ENCODE assay signal across 8 cellular contexts in the genomic region with DNA sequence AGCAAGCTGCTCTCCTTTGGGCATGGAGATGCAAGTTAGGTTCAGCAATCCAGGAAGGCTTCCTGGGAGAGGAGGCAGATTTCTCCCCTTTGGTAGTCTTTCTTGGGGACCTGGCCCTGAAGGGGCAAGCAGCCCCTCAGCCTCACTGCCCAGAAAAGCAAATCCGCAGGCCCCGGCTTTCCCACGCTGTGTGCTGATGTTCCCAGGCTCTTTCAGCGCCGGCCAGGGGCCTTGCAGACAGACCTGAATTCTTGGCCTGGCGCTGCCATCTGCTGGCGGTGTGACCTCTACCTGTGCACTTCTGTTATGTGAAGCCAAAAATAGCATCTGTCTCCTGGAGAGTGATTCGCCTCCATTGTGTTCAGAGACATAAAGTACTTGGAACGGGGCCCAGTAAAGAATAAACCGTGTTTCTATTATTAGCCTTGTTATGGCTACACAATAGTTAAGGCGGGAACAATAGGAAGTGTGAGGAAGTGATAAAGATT.
DNase-seq lines count a peak whose midpoint lies in the region; ATAC-seq and TF ChIP-seq lines count a peak whose summit lies in the region.

No MANE protein-coding gene starts in this region.

- ATAC-seq in Panc1, result peak; percentile 90
- ATAC-seq in lower lobe of right lung, result peak; percentile 32 to 68
- no peak for ATAC-seq in HG02763 (IDR thresholded peaks at IDR 0.05; ENCODE audit: unreplicated experiment)
- ATAC-seq in HG02885 (IDR thresholded peaks at IDR 0.05; ENCODE audit: poor library complexity, unreplicated experiment), result no peak

- H3K27me3 ChIP-seq in Panc1 (ENCODE audit: control insufficient read depth, insufficient read depth, low read length) (no peaks in the 10 kb centered on the region), lower lobe of right lung (ENCODE audit: low read depth) (no peaks in the 10 kb centered on the region), tibial nerve (no peaks in the 10 kb centered on the region)

- H3K36me3 ChIP-seq in Panc1 (ENCODE audit: control insufficient read depth, insufficient read depth, low read length), result no peaks in the 10 kb centered on the region
- H3K36me3 ChIP-seq in lower lobe of right lung, result no peaks in the 10 kb centered on the region
- no peaks in the 10 kb centered on the region for H3K36me3 ChIP-seq in tibial nerve

- H3K9me3 ChIP-seq in Panc1 (ENCODE audit: control insufficient read depth, insufficient read depth, low read depth, low read length), result no peaks in the 10 kb centered on the region
- H3K9me3 ChIP-seq in lower lobe of right lung, result no peaks in the 10 kb centered on the region
- peaks cover 0 to 7% (median 0%) of the 10 kb centered on the region in 4 donors for H3K9me3 ChIP-seq in tibial nerve

- intact Hi-C loops in Panc1 (cut with micrococcal nuclease; ENCODE audit: unreplicated experiment), result loop anchor here (2.0 kb wide), 1 partner anchor 203 kb away; no protein-coding TSS in a partner anchor
- intact Hi-C loops in lower lobe of right lung (cut with DNase I), result no loop called here

- TF ChIP-seq CTCF in Panc1 (IDR thresholded peaks at IDR 0.05) (no peak; the same call in 1 of the 2 replicates), lower lobe of right lung (IDR thresholded peaks at IDR 0.05) (peak; percentile 54), tibial nerve (IDR thresholded peaks at IDR 0.05) (peak; percentile 23 to 65 (median 36))

- CTCF ChIA-PET in Panc1 (lab: Charles Lee), result interaction anchor here (1.2 kb wide), 1 partner anchor 26 kb away, joined by 3 read pairs; no protein-coding TSS in a partner anchor

- H3K4me1 ChIP-seq in Panc1 (ENCODE audit: control insufficient read depth, insufficient read depth, low read length), result no peaks in the 10 kb centered on the region; the same call in none of the 2 replicates
- H3K4me1 ChIP-seq in lower lobe of right lung, result peaks cover 20% of the 10 kb centered on the region
- H3K4me1 ChIP-seq in tibial nerve, result peaks cover 0 to 16% (median 1%) of the 10 kb centered on the region in 4 donors

- BruUV-seq in Panc1 (replicated peaks; lab: Mats Ljungman, UMichigan), result no TSS peak

- H3K27ac ChIP-seq in Panc1 (ENCODE audit: low read length), result no peak overlapping the region
- peak overlapping the region; percentile 84 for H3K27ac ChIP-seq in lower lobe of right lung
- H3K27ac ChIP-seq in tibial nerve, result peak overlapping the region in 1 of 4 donors; percentile 3

- H3K4me3 ChIP-seq in Panc1 (ENCODE audit: low read depth in 2 of 2, low read length in 2 of 2) (no peak overlapping the region), lower lobe of right lung (no peak overlapping the region), tibial nerve (no peak overlapping the region)

- no peak for TF ChIP-seq POLR2A in tibial nerve (IDR thresholded peaks at IDR 0.05)

- DNase-seq in DMS79 treated with DMSO at 0.1 percent for 48 hours (lab: John Stamatoyannopoulos, UW) (peak; percentile 97), Kasumi-1 (lab: John Stamatoyannopoulos, UW) (peak; percentile 48 to 56), Panc1 (ENCODE audit: low read depth, low spot score) (no peak), dermis blood vessel endothelial cell (peak; percentile 99), lower lobe of right lung (peak; percentile 79), tibial nerve (ENCODE audit: low spot score in 2 of 2) (peak in 1 of 2 donors; percentile 53)

- 21 to 23% methylated on average over 11 of the region's 11 CpGs for WGBS in tibial nerve, 2 donors

- peak; percentile 28 to 32 for TF ChIP-seq EP300 in tibial nerve (IDR thresholded peaks at IDR 0.05)

- in situ Hi-C loops in Panc1 (cut with HindIII; ENCODE audit: low pct_unique_long_range_greater_than_20kb, low sequenced_read_pairs), result no loop called here

- POLR2A ChIA-PET in Panc1 (lab: Charles Lee), result no interaction called here

Comparison
In these comparisons a context has a peak if more than half of its experiments do, and no peak if none do; other contexts are left out.
1. ATAC-seq: peak in Panc1 (single experiment) and lower lobe of right lung (2 of 2); none in HG02763 (single experiment) and HG02885 (single experiment).